ENCODE assay signal across 8 cellular contexts in the genomic region with DNA sequence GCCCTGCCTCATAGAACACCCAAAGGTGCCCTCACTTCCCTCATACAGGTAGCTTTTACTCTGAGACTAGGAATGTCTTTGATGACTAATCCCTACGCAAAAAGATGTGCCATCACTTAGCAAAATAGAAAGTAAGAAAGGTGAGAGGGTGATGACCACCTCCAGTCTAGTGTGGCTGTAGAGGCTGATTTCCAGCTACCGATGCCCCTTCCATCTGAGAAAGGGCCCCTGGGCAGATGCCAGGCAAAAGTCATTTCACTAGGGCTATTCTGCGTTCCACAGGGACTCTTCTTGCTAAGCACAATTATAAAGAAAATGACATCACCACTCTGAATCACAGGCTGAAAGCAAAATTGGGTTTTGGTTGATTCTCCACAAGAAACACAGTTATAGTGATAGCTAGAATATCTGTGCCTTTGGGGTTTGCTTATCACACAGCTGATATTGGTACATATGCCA.
DNase-seq lines count a peak whose midpoint lies in the region; ATAC-seq and TF ChIP-seq lines count a peak whose summit lies in the region.

No MANE protein-coding gene starts in this region.

- no peak overlapping the region for H2BK15ac ChIP-seq in H9 (ENCODE audit: low read depth, low read length)

- H3K4ac ChIP-seq in H9 (ENCODE audit: low read depth, low read length): no peak overlapping the region

- no peaks in the 10 kb centered on the region for H4K20me1 ChIP-seq in H9 (ENCODE audit: control insufficient read depth, insufficient read depth, insufficient read length)

- H2BK5ac ChIP-seq in H9 (ENCODE audit: insufficient read length, low read length): no peak overlapping the region

- H3K27me3 Mint-ChIP-seq in H9 (ENCODE audit: low read depth) (peaks cover 2% of the 10 kb centered on the region; the same call in 1 of the 2 replicates), glutamatergic neuron (ENCODE audit: unreplicated experiment) (peaks cover 13% of the 10 kb centered on the region)
- H3K27me3 Mint-ChIP-seq in activated T-cell treated with anti-CD3 and anti-CD28 coated beads, Interleukin-2, amount 50 U/mL, for 4 hours (ENCODE audit: low read depth): no peaks in the 10 kb centered on the region

- no peak overlapping the region for H4K5ac ChIP-seq in H9 (ENCODE audit: insufficient read length, low read depth, low read length)

- H2AK5ac ChIP-seq in H9 (ENCODE audit: insufficient read length, low read length): no peak overlapping the region

- H3K36me3 Mint-ChIP-seq in H9 (ENCODE audit: insufficient read depth in 1 of 3, low read depth in 3 of 3): peaks cover 45 to 78% (median 54%) of the 10 kb centered on the region in 3 experiments
- H3K36me3 Mint-ChIP-seq in activated T-cell treated with anti-CD3 and anti-CD28 coated beads, Interleukin-2, amount 50 U/mL, for 4 hours (ENCODE audit: insufficient read depth): peaks cover 13% of the 10 kb centered on the region
- H3K36me3 Mint-ChIP-seq in glutamatergic neuron (ENCODE audit: unreplicated experiment): no peaks in the 10 kb centered on the region

- H3K23ac ChIP-seq in H9 (ENCODE audit: insufficient read length, low read depth, low read length): no peak overlapping the region

- H3K4me2 ChIP-seq in H9 (ENCODE audit: insufficient read depth, insufficient read length, low read length): peak overlapping the region; percentile 95

- no peak overlapping the region for H3K56ac ChIP-seq in H9 (ENCODE audit: insufficient read length, low read depth, low read length)

- H3K4me1 Mint-ChIP-seq in H9 (peaks cover 68 to 80% of the 10 kb centered on the region in 2 experiments), glutamatergic neuron (ENCODE audit: low read depth, unreplicated experiment) (peaks cover 57% of the 10 kb centered on the region)
- H3K4me1 Mint-ChIP-seq in activated T-cell treated with anti-CD3 and anti-CD28 coated beads, Interleukin-2, amount 50 U/mL, for 4 hours (ENCODE audit: low read depth): peaks cover 65% of the 10 kb centered on the region

- no peak overlapping the region for H2BK12ac ChIP-seq in H9 (ENCODE audit: insufficient read length, low read depth, low read length)

- TF ChIP-seq CTCF in H9 (conservative IDR thresholded peaks at IDR 0.05) (no peak), glutamatergic neuron (IDR thresholded peaks at IDR 0.05; ENCODE audit: partially characterized antibody, unreplicated experiment) (no peak)

- H3K4me3 Mint-ChIP-seq in H9: peak overlapping the region in 1 of 2 experiments; percentile 37; a peak in 1 of 5 replicates
- no peak overlapping the region for H3K4me3 Mint-ChIP-seq in activated T-cell treated with anti-CD3 and anti-CD28 coated beads, Interleukin-2, amount 50 U/mL, for 4 hours
- peak overlapping the region; percentile 93 for H3K4me3 Mint-ChIP-seq in glutamatergic neuron (ENCODE audit: unreplicated experiment)

- H3T11ph ChIP-seq in H9 (ENCODE audit: low read length): no peak overlapping the region

- WGBS in H9 (ENCODE audit: extremely low coverage, insufficient read length, low lambda C conversion rate): no CpG with 5 or more reads among the region's 3 CpGs

- peaks cover 25% of the 10 kb centered on the region for H3K23me2 ChIP-seq in H9 (ENCODE audit: insufficient read length, low read depth, low read length, poor library complexity, severe bottlenecking)

- ATAC-seq in activated T-cell treated with anti-CD3 and anti-CD28 coated beads, Interleukin-2, amount 50 U/mL, for 4 hours: peak; percentile 70 to 73
- ATAC-seq in HG03432 (IDR thresholded peaks at IDR 0.05; ENCODE audit: unreplicated experiment) (no peak), GM21367 (IDR thresholded peaks at IDR 0.05; ENCODE audit: unreplicated experiment) (no peak), GM18868 (IDR thresholded peaks at IDR 0.05; ENCODE audit: unreplicated experiment) (no peak)

- H4K91ac ChIP-seq in H9 (ENCODE audit: insufficient read length, low read depth, low read length): no peak overlapping the region

- peaks cover 38% of the 10 kb centered on the region; the same call in 1 of the 2 replicates for H3K79me2 ChIP-seq in H9 (ENCODE audit: insufficient read depth, low read length)

- H3K27ac Mint-ChIP-seq in H9 (peak overlapping the region; percentile 3 to 49 (median 24); a peak in 5 of 7 replicates), glutamatergic neuron (ENCODE audit: unreplicated experiment) (peak overlapping the region; percentile 90)

- H3K9me3 ChIP-seq in H9 (ENCODE audit: control insufficient read depth, low read depth, low read length): no peaks in the 10 kb centered on the region

- H2BK20ac ChIP-seq in H9 (ENCODE audit: low read depth, low read length, poor library complexity, severe bottlenecking): no peak overlapping the region

- H3K14ac ChIP-seq in H9 (ENCODE audit: insufficient read depth, low read length): no peak overlapping the region

- H3K27ac ChIP-seq in H9 (ENCODE audit: insufficient read length, low read depth, low read length): no peak overlapping the region

- no peak overlapping the region for H3K9ac ChIP-seq in H9 (ENCODE audit: extremely low read depth, insufficient read length, low read length)

- no peaks in the 10 kb centered on the region for H3K27me3 ChIP-seq in H9 (ENCODE audit: insufficient read depth, low read length)

- H3K9me3 Mint-ChIP-seq in H9: peaks cover 0 to 2% of the 10 kb centered on the region in 2 experiments; a peak in 2 of 5 replicates
- no peaks in the 10 kb centered on the region for H3K9me3 Mint-ChIP-seq in activated T-cell treated with anti-CD3 and anti-CD28 coated beads, Interleukin-2, amount 50 U/mL, for 4 hours
- peaks cover 19% of the 10 kb centered on the region for H3K9me3 Mint-ChIP-seq in glutamatergic neuron (ENCODE audit: unreplicated experiment)

- no peak overlapping the region for H2BK120ac ChIP-seq in H9 (ENCODE audit: low read depth, low read length, poor library complexity, severe bottlenecking)

- no peak for DNase-seq in H9
- no peak for DNase-seq in activated T-cell treated with anti-CD3 and anti-CD28 coated beads, Interleukin-2, amount 50 U/mL, for 4 hours
- no peak for DNase-seq in glutamatergic neuron
- peak; percentile 26 to 44 (median 37) for DNase-seq in stimulated activated CD4-positive, alpha-beta T cell treated with anti-CD3 and anti-CD28 coated beads, TNF-alpha, amount 100 ng/mL, for 48 hours (ENCODE audit: low read depth in 3 of 3)
- no peak for DNase-seq in GDM1 (lab: John Stamatoyannopoulos, UW)

- H3K4me1 ChIP-seq in H9 (ENCODE audit: insufficient read depth, low read length): peaks cover 15% of the 10 kb centered on the region; the same call in 1 of the 2 replicates

- no peak overlapping the region for H2AFZ ChIP-seq in H9 (ENCODE audit: low read length)

- no peak overlapping the region for H3K18ac ChIP-seq in H9 (ENCODE audit: insufficient read length, low read depth, low read length)

- H4K8ac ChIP-seq in H9 (replicated peaks; ENCODE audit: insufficient read length, low read depth, low read length): no peak overlapping the region

- H3K79me1 ChIP-seq in H9 (ENCODE audit: insufficient read depth, low read depth, low read length, poor library complexity, severe bottlenecking): peaks cover 8% of the 10 kb centered on the region

Comparison
In these comparisons a context has a peak if more than half of its experiments do, and no peak if none do; other contexts are left out.
1. DNase-seq: peak in stimulated activated CD4-positive, alpha-beta T cell treated with anti-CD3 and anti-CD28 coated beads, TNF-alpha, amount 100 ng/mL, for 48 hours (3 of 3); none in H9 (single experiment), activated T-cell treated with anti-CD3 and anti-CD28 coated beads, Interleukin-2, amount 50 U/mL, for 4 hours (single experiment), glutamatergic neuron (single experiment) and GDM1 (single experiment).
2. ATAC-seq: peak in activated T-cell treated with anti-CD3 and anti-CD28 coated beads, Interleukin-2, amount 50 U/mL, for 4 hours (2 of 2); none in HG03432 (single experiment), GM21367 (single experiment) and GM18868 (single experiment).